25 cellular contexts compared by ENCODE assay signal in the genomic region with DNA sequence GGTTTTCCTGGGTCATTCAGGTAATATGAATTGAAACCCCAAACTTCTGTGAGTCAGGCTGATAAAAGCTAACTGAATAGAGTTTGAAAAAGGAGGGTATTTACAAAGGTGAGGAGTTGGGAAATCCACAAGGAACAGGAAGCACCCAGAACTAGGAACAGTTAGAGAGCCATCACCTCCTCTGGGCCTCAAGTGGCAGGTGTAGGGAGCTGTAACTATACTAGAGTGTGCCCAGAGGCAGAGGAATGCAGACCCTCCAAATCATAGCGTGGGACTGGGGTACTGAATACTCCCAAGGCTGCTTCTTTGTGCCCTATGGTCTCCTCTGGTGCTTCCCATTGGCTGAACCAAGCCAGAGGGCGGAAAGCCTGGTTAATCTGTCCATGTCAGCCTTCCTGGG. TPM values are rescaled to one million over a fixed set of nuclear protein-coding genes. Genes with fewer than 3 reads are reported as not detected.
DNase-seq lines count a peak whose midpoint lies in the region; ATAC-seq and TF ChIP-seq lines count a peak whose summit lies in the region.
"Had no signal": no experiment of that assay in that cellular context is flagged by ENCODE, and none has a peak within 500 bp of the region (broad histone marks: within the 10 kb centered on the region; RNA-seq: fewer than 3 reads in every experiment).

No MANE protein-coding gene starts in this region.

- no peak overlapping the region for H3K27ac ChIP-seq in left lung
- peak overlapping the region; percentile 12 for H3K27ac ChIP-seq in osteoblast (ENCODE audit: low read depth, low read length)
- H3K27ac ChIP-seq: gastrocnemius medialis had no signal

- POLR2A ChIA-PET in T-cell (lab: Charles Lee), result interaction anchor here (0.7 to 1.2 kb wide), 3 partner anchors 11 to 40 kb away, joined by 3 to 6 read pairs (median 6); a partner anchor contains a TSS

- no peak for ATAC-seq in activated T-cell treated with anti-CD3 and anti-CD28 coated beads, Interleukin-2, amount 50 U/mL, for 72 hours (replicated peaks in 1 of 2)
- ATAC-seq in T-cell (replicated peaks in 1 of 4) (no peak), left lung (peak; percentile 39), HG02610 (IDR thresholded peaks at IDR 0.05; ENCODE audit: unreplicated experiment) (no peak)
- ATAC-seq: gastrocnemius medialis had no signal

- H3K36me3 ChIP-seq in left lung (peaks cover 0 to 97% of the 10 kb centered on the region in 2 donors), osteoblast (ENCODE audit: insufficient read depth, low read length) (peaks cover 92% of the 10 kb centered on the region)

- H3K27me3 ChIP-seq in left lung (no peaks in the 10 kb centered on the region), osteoblast (ENCODE audit: insufficient read depth, low read length) (no peaks in the 10 kb centered on the region)
- H3K27me3 ChIP-seq: gastrocnemius medialis had no signal

- in situ Hi-C loops in GM13977 (cut with MboI; ENCODE audit: low pct_unique_long_range_greater_than_20kb, low sequenced_read_pairs, unreplicated experiment), result no loop called here

- H3K9me3 ChIP-seq in left lung (no peaks in the 10 kb centered on the region), osteoblast (ENCODE audit: low read depth, low read length) (no peaks in the 10 kb centered on the region)
- H3K9me3 ChIP-seq: gastrocnemius medialis had no signal

- no peak overlapping the region for H3K4me2 ChIP-seq in osteoblast (ENCODE audit: insufficient read depth, low read length)

- H3K9me3 Mint-ChIP-seq in activated T-cell treated with anti-CD3 and anti-CD28 coated beads, Interleukin-2, amount 50 U/mL, for 72 hours, result no peaks in the 10 kb centered on the region
- no peaks in the 10 kb centered on the region for H3K9me3 Mint-ChIP-seq in T-cell
- H3K9me3 Mint-ChIP-seq: brain had no signal

- peak overlapping the region in 1 of 2 donors; percentile 43 for H3K4me3 Mint-ChIP-seq in activated T-cell treated with anti-CD3 and anti-CD28 coated beads, Interleukin-2, amount 50 U/mL, for 72 hours
- no peak overlapping the region for H3K4me3 Mint-ChIP-seq in T-cell
- H3K4me3 Mint-ChIP-seq: brain had no signal

- H3K4me1 ChIP-seq in left lung (no peaks in the 10 kb centered on the region), osteoblast (ENCODE audit: insufficient read depth, low read length) (no peaks in the 10 kb centered on the region)
- H3K4me1 ChIP-seq: gastrocnemius medialis had no signal

- no peaks in the 10 kb centered on the region for H3K79me2 ChIP-seq in osteoblast (ENCODE audit: insufficient read depth, low read length)

- TF ChIP-seq CTCF in left lung (IDR thresholded peaks at IDR 0.05) (no peak), osteoblast (IDR thresholded peaks at IDR 0.05; ENCODE audit: extremely low read depth, low read depth, low read length) (no peak), GM13977 (IDR thresholded peaks at IDR 0.05; ENCODE audit: extremely low read depth, insufficient read depth, missing control alignments) (no peak)

- H3K27me3 Mint-ChIP-seq in activated T-cell treated with anti-CD3 and anti-CD28 coated beads, Interleukin-2, amount 50 U/mL, for 72 hours (ENCODE audit: low read depth), result no peaks in the 10 kb centered on the region
- H3K27me3 Mint-ChIP-seq in T-cell, result no peaks in the 10 kb centered on the region
- H3K27me3 Mint-ChIP-seq: brain had no signal

- intact Hi-C loops in left lung (cut with DNase I), result no loop called here

- DNase-seq in activated T-cell treated with anti-CD3 and anti-CD28 coated beads, Interleukin-2, amount 50 U/mL, for 72 hours, result no peak
- no peak for DNase-seq in activated T-cell treated with anti-CD3 and anti-CD28 coated beads for 4 hours
- DNase-seq in T-cell, result no peak
- DNase-seq in left lung, result no peak
- no peak for DNase-seq in osteoblast (ENCODE audit: insufficient read length, low spot score, missing footprints)
- DNase-seq in GM13977 (ENCODE audit: low spot score), result no peak
- DNase-seq in NAMALWA (ENCODE audit: low spot score), result no peak
- DNase-seq: activated CD4-positive, alpha-beta T cell treated with anti-CD3 and anti-CD28 coated beads for 48 hours; activated effector memory CD4-positive, alpha-beta T cell treated with Interleukin-2 at 50 U/mL for 16 hours; DMS 273 treated with DMSO at 0.1 percent for 48 hours; gastrocnemius medialis; NCI-H446 treated with DMSO at 0.1 percent for 48 hours; NCI-H82; SHP77 treated with DMSO at 0.1 percent for 48 hours; stimulated activated CD4-positive, alpha-beta T cell treated with anti-CD3 and anti-CD28 coated beads, Interleukin-15, amount 100 ng/mL, for 24 hours; stimulated activated CD4-positive, alpha-beta T cell treated with anti-CD3 and anti-CD28 coated beads, Interleukin-4, amount 100 ng/mL, for 4 hours; substantia nigra; trophoblast cell had no signal

- no peak overlapping the region for H2AFZ ChIP-seq in osteoblast (ENCODE audit: low read length)

- H4K20me1 ChIP-seq in osteoblast (ENCODE audit: insufficient read depth, low read length), result no peaks in the 10 kb centered on the region

- peaks cover 38% of the 10 kb centered on the region for H3K4me1 Mint-ChIP-seq in activated T-cell treated with anti-CD3 and anti-CD28 coated beads, Interleukin-2, amount 50 U/mL, for 72 hours (ENCODE audit: low read depth)
- H3K4me1 Mint-ChIP-seq in T-cell, result peaks cover 14 to 23% (median 19%) of the 10 kb centered on the region in 3 donors
- H3K4me1 Mint-ChIP-seq: brain had no signal

- CTCF ChIA-PET in T-cell (lab: Charles Lee), result interaction anchor here (0.5 to 1.5 kb wide), 4 partner anchors 8 to 657 kb away, joined by 3 to 9 read pairs (median 6); no protein-coding TSS in a partner anchor

- H3K27ac Mint-ChIP-seq in activated T-cell treated with anti-CD3 and anti-CD28 coated beads, Interleukin-2, amount 50 U/mL, for 72 hours, result peak overlapping the region; percentile 92
- peak overlapping the region; percentile 50 to 55 for H3K27ac Mint-ChIP-seq in T-cell
- H3K27ac Mint-ChIP-seq: brain had no signal

- no peak overlapping the region for H3K4me3 ChIP-seq in left lung
- no peak overlapping the region for H3K4me3 ChIP-seq in osteoblast (ENCODE audit: insufficient read depth, low read length)
- H3K4me3 ChIP-seq: gastrocnemius medialis had no signal

- peaks cover 21 to 57% of the 10 kb centered on the region in 2 donors for H3K36me3 Mint-ChIP-seq in activated T-cell treated with anti-CD3 and anti-CD28 coated beads, Interleukin-2, amount 50 U/mL, for 72 hours (ENCODE audit: insufficient read depth in 2 of 2)
- H3K36me3 Mint-ChIP-seq in T-cell, result peaks cover 57% of the 10 kb centered on the region
- H3K36me3 Mint-ChIP-seq: brain had no signal

RNA-seq across cellular contexts. Expression of a gene that starts 18.3 kb away (rescaled TPM):
- total RNA-seq in activated T-cell treated with anti-CD3 and anti-CD28 coated beads, Interleukin-2, amount 50 U/mL, for 72 hours, result 10 to 100 TPM; 21.3 to 39.9 TPM
- 10 to 100 TPM; 20.5 to 29.3 (median 26.2) TPM for total RNA-seq in T-cell
- total RNA-seq in left lung, result 10 to 100 TPM; 13.1 to 15.9 TPM
- total RNA-seq in osteoblast, result 13.0 and 13.3 TPM in 2 replicates

RNA-seq across cellular contexts. Expression of a gene that starts 50.4 kb away (rescaled TPM):
- not detected for total RNA-seq in activated T-cell treated with anti-CD3 and anti-CD28 coated beads, Interleukin-2, amount 50 U/mL, for 72 hours
- total RNA-seq in T-cell (not detected), left lung (not detected), osteoblast (not detected in 2 replicates)
- total RNA-seq: endothelial cell of umbilical vein, fibroblast of lung, H1, HT1080, omental fat pad had no signal
